In the genomic region with DNA sequence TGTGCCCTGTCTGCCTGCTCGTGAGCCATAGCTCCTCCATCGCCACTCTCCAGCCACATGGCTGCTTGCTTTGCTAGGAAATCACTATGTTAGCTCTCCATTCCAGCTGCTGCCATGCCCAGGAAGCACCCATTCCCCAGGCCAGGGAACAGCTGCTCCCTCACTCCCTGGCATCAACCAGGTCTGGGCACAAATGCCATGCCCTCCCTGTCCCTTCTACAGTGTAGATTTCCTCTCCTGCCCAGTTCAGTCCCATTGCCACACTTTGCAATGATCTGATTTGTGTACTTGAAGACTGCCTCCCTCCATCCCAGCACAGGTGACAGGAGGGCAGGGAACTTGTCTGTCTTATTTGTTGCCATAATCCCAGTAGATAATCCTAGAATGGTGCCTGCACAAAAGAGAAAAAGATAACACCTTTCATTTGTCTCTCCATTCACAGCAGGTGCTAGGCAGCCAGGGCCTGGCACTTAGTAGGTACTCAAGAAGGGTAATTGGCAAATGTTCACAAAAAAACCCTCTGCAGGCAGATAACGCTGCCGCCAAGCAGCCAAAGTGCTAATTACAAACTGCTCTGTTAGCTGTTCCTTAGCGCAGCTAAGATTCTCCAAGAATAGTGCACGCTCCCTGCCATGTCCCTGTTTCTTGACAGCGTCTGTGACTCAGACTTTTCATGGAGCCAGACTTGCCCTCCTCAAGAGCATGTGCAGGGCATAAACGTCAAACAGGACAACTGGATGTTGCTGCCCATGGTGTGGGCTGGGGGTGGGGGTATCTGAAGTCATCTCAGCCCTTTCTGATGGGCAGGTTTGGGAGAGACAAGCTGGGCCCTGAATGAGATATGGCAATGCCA, we compare ENCODE assay signal across 12 cellular contexts.
DNase-seq lines count a peak whose midpoint lies in the region; ATAC-seq and TF ChIP-seq lines count a peak whose summit lies in the region.
"Had no signal": no experiment of that assay in that cellular context is flagged by ENCODE, and none has a peak within 500 bp of the region (broad histone marks: within the 10 kb centered on the region; RNA-seq: fewer than 3 reads in every experiment).

No MANE protein-coding gene starts in this region.

- H3K4me3 ChIP-seq in esophagus muscularis mucosa = no peak overlapping the region
- no peak overlapping the region for H3K4me3 ChIP-seq in A673 (ENCODE audit: low read depth, low read length, poor library complexity, severe bottlenecking)

- H3K4me3 Mint-ChIP-seq in naive thymus-derived CD8-positive, alpha-beta T cell = no peak overlapping the region
- H3K4me3 Mint-ChIP-seq: mesothelial cell of epicardium had no signal

- TF ChIP-seq EP300 in esophagus muscularis mucosa (IDR thresholded peaks at IDR 0.05) = no peak

- DNase-seq in Right ventricle myocardium inferior (ENCODE audit: missing footprints) (peak; percentile 21), cardiac septum (ENCODE audit: low spot score) (no peak), esophagus muscularis mucosa (ENCODE audit: extremely low spot score) (no peak), CD1c-positive myeloid dendritic cell (ENCODE audit: extremely low spot score) (no peak), A673 (ENCODE audit: low spot score) (no peak), T-helper 2 cell (no peak)
- no peak for DNase-seq in naive thymus-derived CD8-positive, alpha-beta T cell
- DNase-seq: activated CD4-positive, alpha-beta T cell treated with anti-CD3 and anti-CD28 coated beads, Interleukin-2, amount 50 U/mL, for 4 hours; activated gamma-delta T cell treated with Interleukin-2 at 50 U/mL for 16 hours; effector CD4-positive, alpha-beta T cell had no signal

- WGBS in esophagus muscularis mucosa = 64% methylated on average over 8 of the region's 8 CpGs

- no peaks in the 10 kb centered on the region for H3K27me3 ChIP-seq in esophagus muscularis mucosa
- H3K27me3 ChIP-seq in A673 (replicated peaks; ENCODE audit: insufficient read depth, low read depth, low read length, poor library complexity) = no peaks in the 10 kb centered on the region

- POLR2A ChIA-PET in naive thymus-derived CD8-positive, alpha-beta T cell (lab: Charles Lee) = interaction anchor here (1.1 kb wide), 1 partner anchor 74 kb away, joined by 6 read pairs; the partner anchor contains the start of gene OGFOD2
- POLR2A ChIA-PET in A673 (lab: Charles Lee; ENCODE audit: low non-redundant PET) = no interaction called here

- H3K27ac ChIP-seq in esophagus muscularis mucosa (replicated peaks in 1 of 4) (peak overlapping the region; percentile 64 to 77 (median 71)), A673 (ENCODE audit: low read depth, low read length, poor library complexity, severe bottlenecking) (no peak overlapping the region)

- intact Hi-C loops in Right ventricle myocardium inferior (cut with DNase I) (loop anchor here (2.0 kb wide), 1 partner anchor 15 kb away; no protein-coding TSS in a partner anchor), cardiac septum (cut with DNase I) (loop anchor here (10.0 kb wide), 1 partner anchor 65 kb away; no protein-coding TSS in a partner anchor), esophagus muscularis mucosa (cut with DNase I) (no loop called here), A673 (cut with micrococcal nuclease; ENCODE audit: unreplicated experiment) (no loop called here)

- H3K36me3 Mint-ChIP-seq in naive thymus-derived CD8-positive, alpha-beta T cell = peaks cover 0 to 2% (median 0%) of the 10 kb centered on the region in 3 donors
- H3K36me3 Mint-ChIP-seq: mesothelial cell of epicardium had no signal

- no TSS peak for BruUV-seq in A673 (replicated peaks; lab: Mats Ljungman, UMichigan)

- H3K4me1 ChIP-seq in esophagus muscularis mucosa (peaks cover 38 to 71% (median 47%) of the 10 kb centered on the region in 4 donors), A673 (ENCODE audit: insufficient read depth, low read length, poor library complexity, severe bottlenecking) (peaks cover 10% of the 10 kb centered on the region)

- CTCF ChIA-PET in A673 (lab: Charles Lee) = no interaction called here

- no peaks in the 10 kb centered on the region for H3K27me3 Mint-ChIP-seq in naive thymus-derived CD8-positive, alpha-beta T cell

- H3K4me1 Mint-ChIP-seq in naive thymus-derived CD8-positive, alpha-beta T cell = peaks cover 24 to 50% (median 39%) of the 10 kb centered on the region in 4 donors

- H3K36me3 ChIP-seq in esophagus muscularis mucosa = no peaks in the 10 kb centered on the region
- no peaks in the 10 kb centered on the region for H3K36me3 ChIP-seq in A673 (ENCODE audit: insufficient read depth, low read length, poor library complexity, severe bottlenecking)

- H3K9me3 ChIP-seq in esophagus muscularis mucosa (no peaks in the 10 kb centered on the region), A673 (ENCODE audit: low read depth, low read length, poor library complexity, severe bottlenecking) (no peaks in the 10 kb centered on the region)

- no peaks in the 10 kb centered on the region for H3K9me3 Mint-ChIP-seq in naive thymus-derived CD8-positive, alpha-beta T cell
- H3K9me3 Mint-ChIP-seq: mesothelial cell of epicardium had no signal

- no peak for TF ChIP-seq POLR2A in esophagus muscularis mucosa (IDR thresholded peaks at IDR 0.05; ENCODE audit: low read depth)

- no peak for TF ChIP-seq CTCF in esophagus muscularis mucosa (IDR thresholded peaks at IDR 0.05)
- no peak for TF ChIP-seq CTCF in A673 (conservative IDR thresholded peaks at IDR 0.05; ENCODE audit: low read depth, low read length)

- ATAC-seq in Right ventricle myocardium inferior (peak; percentile 7), GM18870 (IDR thresholded peaks at IDR 0.05; ENCODE audit: unreplicated experiment) (no peak)
- ATAC-seq in naive thymus-derived CD8-positive, alpha-beta T cell = no peak

- peak overlapping the region in 6 of 10 donors; percentile 6 to 81 (median 55) for H3K27ac Mint-ChIP-seq in naive thymus-derived CD8-positive, alpha-beta T cell
- H3K27ac Mint-ChIP-seq: mesothelial cell of epicardium had no signal

Comparison
In these comparisons a context has a peak if more than half of its experiments do, and no peak if none do; other contexts are left out.
1. intact Hi-C loops: an anchor here in Right ventricle myocardium inferior (2.0 kb wide) and cardiac septum (10.0 kb wide); none called in esophagus muscularis mucosa and A673.